12 cellular contexts compared by ENCODE assay signal in genomic region chr4:111618908-111619307, GRCh38.
"Had no signal": no experiment of that assay in that cellular context is flagged by ENCODE, and none has a peak within 500 bp of the region (broad histone marks: within the 10 kb centered on the region; RNA-seq: fewer than 3 reads in every experiment).

No MANE protein-coding gene starts in this region.

- H3K4me3 ChIP-seq: sigmoid colon, upper lobe of right lung had no signal

- H3K9me3 ChIP-seq: sigmoid colon, upper lobe of right lung had no signal

- ATAC-seq: left lobe of liver, SK-N-SH treated with all-trans-retinoic acid at 6 μM for 48 hours, T-helper 17 cell, upper lobe of right lung had no signal

- H3K27ac ChIP-seq: sigmoid colon, upper lobe of right lung had no signal

- H3K36me3 ChIP-seq: sigmoid colon, upper lobe of right lung had no signal

- DNase-seq: activated B cell treated with CpG ODN at 0.5 μM for 24 hours; activated CD4-positive, alpha-beta T cell treated with anti-CD3 and anti-CD28 coated beads, Interleukin-2, amount 10 ng/mL, durations not matched to agents 24 days and 14 days; activated T-cell treated with anti-CD3 and anti-CD28 coated beads for 4 hours; amniotic stem cell; immature natural killer cell; sigmoid colon; stimulated activated CD4-positive, alpha-beta T cell treated with anti-CD3 and anti-CD28 coated beads, Interleukin-12 subunit alpha, Interleukin-12 subunit beta, amount 100 ng/mL, for 4 hours; stimulated activated naive CD4-positive, alpha-beta T cell treated with Interleukin-2 at 50 U/mL for 16 hours; T-helper 17 cell; upper lobe of right lung had no signal

- H3K4me1 ChIP-seq: sigmoid colon, upper lobe of right lung had no signal

- H3K27me3 ChIP-seq: upper lobe of right lung had no signal
